ENCODE assay signal across 15 cellular contexts in genomic region chr1:94951056-94951455, GRCh38.
"Had no signal": no experiment of that assay in that cellular context is flagged by ENCODE, and none has a peak within 500 bp of the region (broad histone marks: within the 10 kb centered on the region; RNA-seq: fewer than 3 reads in every experiment).

No MANE protein-coding gene starts in this region.

- H3K27me3 ChIP-seq: dorsolateral prefrontal cortex, esophagus muscularis mucosa, gastrocnemius medialis, heart left ventricle, tibial nerve, uterus had no signal

- H3K36me3 ChIP-seq: esophagus muscularis mucosa, gastrocnemius medialis, heart left ventricle, tibial nerve, uterus had no signal

- H3K4me3 ChIP-seq: dorsolateral prefrontal cortex, esophagus muscularis mucosa, gastrocnemius medialis, heart left ventricle, tibial nerve, uterus had no signal

- ATAC-seq: activated CD4-positive, CD25-positive, alpha-beta regulatory T cell treated with anti-CD3 and anti-CD28 coated beads, Interleukin-2, amount 50 U/mL, for 24 hours; gastrocnemius medialis; heart left ventricle; natural killer cell treated with Interleukin-12 subunit alpha and Interleukin-12 subunit beta and Interleukin-15 and Interleukin-18, amount 100 ng/mL, for 72 hours had no signal

- H3K27ac ChIP-seq: dorsolateral prefrontal cortex, esophagus muscularis mucosa, gastrocnemius medialis, heart left ventricle, tibial nerve, uterus had no signal

- H3K9me3 ChIP-seq: esophagus muscularis mucosa, gastrocnemius medialis, tibial nerve, uterus had no signal

- H3K4me1 ChIP-seq: gastrocnemius medialis, uterus had no signal

- DNase-seq: activated CD4-positive, alpha-beta T cell treated with anti-CD3 and anti-CD28 coated beads, Interleukin-2, amount 50 U/mL, for 1 hour; activated naive CD8-positive, alpha-beta T cell treated with anti-CD3 and anti-CD28 coated beads for 36 hours; gastrocnemius medialis; heart left ventricle; mesendoderm; stimulated activated CD4-positive, alpha-beta T cell treated with anti-CD3 and anti-CD28 coated beads, Interleukin-15, amount 100 ng/mL, for 24 hours; stimulated activated CD4-positive, alpha-beta T cell treated with anti-CD3 and anti-CD28 coated beads, Interleukin-4, amount 100 ng/mL, for 1 hour; stimulated activated naive CD4-positive, alpha-beta T cell; substantia nigra; uterus had no signal
